ENCODE assay signal across 8 cellular contexts in genomic region chr9:93064392-93065124, GRCh38. TPM values are rescaled to one million over a fixed set of nuclear protein-coding genes. Genes with fewer than 3 reads are reported as not detected.
DNase-seq lines count a peak whose midpoint lies in the region; ATAC-seq and TF ChIP-seq lines count a peak whose summit lies in the region.

No MANE protein-coding gene starts in this region.

- no peak for TF ChIP-seq EP300 in gastroesophageal sphincter (IDR thresholded peaks at IDR 0.05)

- H3K9me2 ChIP-seq in SU-DHL-6 (replicated peaks; ENCODE audit: insufficient read depth, low read length): no peaks in the 10 kb centered on the region

- peak overlapping the region; percentile 6 for H2AFZ ChIP-seq in SU-DHL-6 (ENCODE audit: low read depth, low read length, severe bottlenecking)

- H3K27me3 ChIP-seq in right atrium auricular region: no peaks in the 10 kb centered on the region
- no peaks in the 10 kb centered on the region for H3K27me3 ChIP-seq in SU-DHL-6 (ENCODE audit: low read length)
- H3K27me3 ChIP-seq in rectal smooth muscle tissue (ENCODE audit: control insufficient read depth, insufficient read depth, low read length): no peaks in the 10 kb centered on the region
- peaks cover 7% of the 10 kb centered on the region for H3K27me3 ChIP-seq in gastroesophageal sphincter

- H3F3A ChIP-seq in SU-DHL-6 (ENCODE audit: insufficient read depth): peaks cover 12% of the 10 kb centered on the region

- intact Hi-C loops in Right ventricle myocardium inferior (cut with DNase I): no loop called here

- no peaks in the 10 kb centered on the region for H3K79me2 ChIP-seq in SU-DHL-6 (ENCODE audit: insufficient read depth, low read length)

- H3K9ac ChIP-seq in SU-DHL-6 (ENCODE audit: low read length) (no peak overlapping the region; the same call in 1 of the 2 replicates), rectal smooth muscle tissue (ENCODE audit: low read length) (no peak overlapping the region)

- H3K27ac ChIP-seq in right atrium auricular region (no peak overlapping the region), SU-DHL-6 (ENCODE audit: low read depth, low read length) (peak overlapping the region; percentile 77), rectal smooth muscle tissue (ENCODE audit: low read depth, low read length) (no peak overlapping the region), gastroesophageal sphincter (no peak overlapping the region)

- no peak overlapping the region for H3K4me3 ChIP-seq in right atrium auricular region
- no peak overlapping the region for H3K4me3 ChIP-seq in SU-DHL-6 (ENCODE audit: insufficient read depth, low read length, poor library complexity, severe bottlenecking)
- peak overlapping the region; percentile 31 for H3K4me3 ChIP-seq in rectal smooth muscle tissue (ENCODE audit: low read length)
- no peak overlapping the region for H3K4me3 ChIP-seq in gastroesophageal sphincter

- 20 to 92% methylated on average over 1 to 5 of the region's 12 CpGs for WGBS in gastroesophageal sphincter (ENCODE audit: low coverage in 1 of 2), 2 donors

- no peak for TF ChIP-seq CTCF in right atrium auricular region (IDR thresholded peaks at IDR 0.05)
- no peak for TF ChIP-seq CTCF in SU-DHL-6 (IDR thresholded peaks at IDR 0.05; ENCODE audit: insufficient read depth, low read length, poor library complexity, severe bottlenecking)
- TF ChIP-seq CTCF in gastroesophageal sphincter (IDR thresholded peaks at IDR 0.05): no peak

- no peak for TF ChIP-seq POLR2A in gastroesophageal sphincter (IDR thresholded peaks at IDR 0.05)

- peak overlapping the region; percentile 85 for H3K4me3 Mint-ChIP-seq in activated naive CD4-positive, alpha-beta T cell treated with anti-CD3 and anti-CD28 coated beads, Interleukin-2, amount 10 ng/mL, durations not matched to agents 7 days and 5 days

- H4K20me1 ChIP-seq in SU-DHL-6 (ENCODE audit: low read depth, low read length): no peaks in the 10 kb centered on the region

- no peak for DNase-seq in Right ventricle myocardium inferior (ENCODE audit: missing footprints)
- DNase-seq in right atrium auricular region (ENCODE audit: low spot score): no peak
- peak; percentile 95 for DNase-seq in activated naive CD4-positive, alpha-beta T cell treated with anti-CD3 and anti-CD28 coated beads, Interleukin-2, amount 10 ng/mL, durations not matched to agents 7 days and 5 days
- no peak for DNase-seq in NCI-H2107 treated with DMSO at 0.1 percent for 48 hours (lab: John Stamatoyannopoulos, UW; ENCODE audit: unreplicated experiment)

- peak overlapping the region; percentile 23 for H3K4me2 ChIP-seq in SU-DHL-6 (ENCODE audit: low read depth, low read length, poor library complexity, severe bottlenecking)

- peaks cover 0 to 4% of the 10 kb centered on the region in 2 donors for H3K4me1 ChIP-seq in right atrium auricular region
- no peaks in the 10 kb centered on the region for H3K4me1 ChIP-seq in rectal smooth muscle tissue (ENCODE audit: control insufficient read depth, insufficient read depth, low read length)
- peaks cover 0 to 9% (median 0%) of the 10 kb centered on the region in 3 donors for H3K4me1 ChIP-seq in gastroesophageal sphincter

- peaks cover 89% of the 10 kb centered on the region for H3K4me1 Mint-ChIP-seq in activated naive CD4-positive, alpha-beta T cell treated with anti-CD3 and anti-CD28 coated beads, Interleukin-2, amount 10 ng/mL, durations not matched to agents 7 days and 5 days

- CTCF ChIA-PET in activated naive CD4-positive, alpha-beta T cell treated with anti-CD3 and anti-CD28 coated beads, Interleukin-2, amount 10 ng/mL, durations not matched to agents 7 days and 5 days (lab: Charles Lee): interaction anchor here (0.7 to 3.7 kb wide), 14 partner anchors 9 to 108 kb away, joined by 3 to 11 read pairs (median 4); no protein-coding TSS in a partner anchor

- H3K36me3 Mint-ChIP-seq in activated naive CD4-positive, alpha-beta T cell treated with anti-CD3 and anti-CD28 coated beads, Interleukin-2, amount 10 ng/mL, durations not matched to agents 7 days and 5 days: peaks cover 72% of the 10 kb centered on the region

- peak overlapping the region; percentile 100 for H3K27ac Mint-ChIP-seq in activated naive CD4-positive, alpha-beta T cell treated with anti-CD3 and anti-CD28 coated beads, Interleukin-2, amount 10 ng/mL, durations not matched to agents 7 days and 5 days

- no peaks in the 10 kb centered on the region for H3K27me3 Mint-ChIP-seq in activated naive CD4-positive, alpha-beta T cell treated with anti-CD3 and anti-CD28 coated beads, Interleukin-2, amount 10 ng/mL, durations not matched to agents 7 days and 5 days

- ATAC-seq in Right ventricle myocardium inferior (peak; percentile 32), HG03432 (IDR thresholded peaks at IDR 0.05; ENCODE audit: unreplicated experiment) (peak; percentile 92), gastroesophageal sphincter (no peak)

- H3K9me3 Mint-ChIP-seq in activated naive CD4-positive, alpha-beta T cell treated with anti-CD3 and anti-CD28 coated beads, Interleukin-2, amount 10 ng/mL, durations not matched to agents 7 days and 5 days: no peaks in the 10 kb centered on the region

- no peaks in the 10 kb centered on the region for H3K36me3 ChIP-seq in right atrium auricular region
- no peaks in the 10 kb centered on the region for H3K36me3 ChIP-seq in SU-DHL-6 (ENCODE audit: low read length)
- no peaks in the 10 kb centered on the region for H3K36me3 ChIP-seq in rectal smooth muscle tissue (ENCODE audit: control insufficient read depth, insufficient read depth, low read length)
- H3K36me3 ChIP-seq in gastroesophageal sphincter: no peaks in the 10 kb centered on the region

- no peaks in the 10 kb centered on the region for H3K9me3 ChIP-seq in right atrium auricular region
- H3K9me3 ChIP-seq in SU-DHL-6 (ENCODE audit: insufficient read depth, low read length): no peaks in the 10 kb centered on the region
- H3K9me3 ChIP-seq in gastroesophageal sphincter: no peaks in the 10 kb centered on the region

RNA-seq across cellular contexts. Expression of gene SUSD3, which starts 6.1 kb away (rescaled TPM):
- total RNA-seq in Right ventricle myocardium inferior: 1.7 TPM
- total RNA-seq in right atrium auricular region: 10 to 100 TPM in 1 of 2 donors, 1 to 10 TPM in 1; 1.6 to 11.8 TPM
- 1 to 10 TPM in 3 of 4 donors, not detected in 1; 1.5 to 4.7 (median 2.1) TPM for total RNA-seq in gastroesophageal sphincter

RNA-seq across cellular contexts. Expression of gene CARD19, which starts 31.5 kb away (rescaled TPM):
- total RNA-seq in Right ventricle myocardium inferior: 27.1 TPM
- 10 to 100 TPM; 21.2 to 46.8 TPM for total RNA-seq in right atrium auricular region
- 10 to 100 TPM; 78.5 to 82.2 (median 80.1) TPM for total RNA-seq in gastroesophageal sphincter
